In genomic region chr4:30617836-30618235, GRCh38 we compare ENCODE assay signal across 34 cellular contexts.
"Had no signal": no experiment of that assay in that cellular context is flagged by ENCODE, and none has a peak within 500 bp of the region (broad histone marks: within the 10 kb centered on the region; RNA-seq: fewer than 3 reads in every experiment).

No MANE protein-coding gene starts in this region.

- H3K9me3 ChIP-seq: ascending aorta, breast epithelium, esophagus squamous epithelium had no signal

- H3K4me1 Mint-ChIP-seq: activated B cell treated with CpG ODN at 0.5 μM for 24 hours; activated CD8-positive, alpha-beta memory T cell treated with anti-CD3 and anti-CD28 coated beads, Interleukin-2, amount 10 ng/mL, durations not matched to agents 7 days and 5 days; activated naive CD8-positive, alpha-beta T cell treated with anti-CD3 and anti-CD28 coated beads, Interleukin-2, amount 10 ng/mL, durations not matched to agents 7 days and 5 days; central memory CD8-positive, alpha-beta T cell; T-helper 17 cell had no signal

- ATAC-seq: activated CD4-positive, CD25-positive, alpha-beta regulatory T cell treated with anti-CD3 and anti-CD28 coated beads, Interleukin-2, amount 50 U/mL, for 24 hours; activated CD8-positive, alpha-beta memory T cell treated with anti-CD3 and anti-CD28 coated beads, Interleukin-2, amount 10 ng/mL, durations not matched to agents 7 days and 5 days; activated CD8-positive, alpha-beta T cell treated with anti-CD3 and anti-CD28 coated beads, Interleukin-2, amount 10 ng/mL, durations not matched to agents 7 days and 5 days; activated naive CD4-positive, alpha-beta T cell treated with anti-CD3 and anti-CD28 coated beads, Interleukin-2, amount 50 U/mL, for 72 hours; T-helper 17 cell had no signal

- H3K27me3 ChIP-seq: ascending aorta, breast epithelium, dorsolateral prefrontal cortex, esophagus squamous epithelium had no signal

- H3K4me3 ChIP-seq: ascending aorta, breast epithelium, coronary artery, dorsolateral prefrontal cortex, esophagus squamous epithelium had no signal

- H3K27me3 Mint-ChIP-seq: activated B cell treated with CpG ODN at 0.5 μM for 24 hours; activated CD8-positive, alpha-beta memory T cell treated with anti-CD3 and anti-CD28 coated beads, Interleukin-2, amount 10 ng/mL, durations not matched to agents 7 days and 5 days; activated naive CD8-positive, alpha-beta T cell treated with anti-CD3 and anti-CD28 coated beads, Interleukin-2, amount 10 ng/mL, durations not matched to agents 7 days and 5 days; brain; central memory CD8-positive, alpha-beta T cell; dendritic cell treated with granulocyte-macrophage colony-stimulating factor and Interleukin-4, amounts not matched to agents 40 ng/mL and 50 ng/mL, for 4 days; T-helper 17 cell had no signal

- H3K4me3 Mint-ChIP-seq: activated B cell treated with CpG ODN at 0.5 μM for 24 hours; activated CD8-positive, alpha-beta memory T cell treated with anti-CD3 and anti-CD28 coated beads, Interleukin-2, amount 10 ng/mL, durations not matched to agents 7 days and 5 days; activated CD8-positive, alpha-beta T cell treated with anti-CD3 and anti-CD28 coated beads, Interleukin-2, amount 10 ng/mL, durations not matched to agents 7 days and 5 days; activated naive CD4-positive, alpha-beta T cell treated with anti-CD3 and anti-CD28 coated beads for 36 hours; activated naive CD8-positive, alpha-beta T cell treated with anti-CD3 and anti-CD28 coated beads, Interleukin-2, amount 10 ng/mL, durations not matched to agents 7 days and 5 days; activated T-helper 1 cell treated with anti-CD3 and anti-CD28 coated beads, Interleukin-12 subunit alpha, Interleukin-12 subunit beta, Interleukin-2, Interleukin-4 antibody, amounts not matched to agents 30 ng/mL and 10 ng/mL and 1 ng/mL, durations not matched to agents 14 hours and 24 hours and 36 hours; central memory CD8-positive, alpha-beta T cell; dendritic cell treated with granulocyte-macrophage colony-stimulating factor and Interleukin-4, amounts not matched to agents 40 ng/mL and 50 ng/mL, for 4 days; endodermal cell; T-helper 17 cell; T-helper 2 cell treated with Interferon-gamma antibody and Interleukin-4, amounts not matched to agents 5 μg/mL and 100 μg/mL, for 36 hours had no signal

- H3K9me3 Mint-ChIP-seq: activated B cell treated with CpG ODN at 0.5 μM for 24 hours; activated naive CD8-positive, alpha-beta T cell treated with anti-CD3 and anti-CD28 coated beads, Interleukin-2, amount 10 ng/mL, durations not matched to agents 7 days and 5 days; activated T-helper 1 cell treated with anti-CD3 and anti-CD28 coated beads, Interleukin-12 subunit alpha, Interleukin-12 subunit beta, Interleukin-2, Interleukin-4 antibody, amounts not matched to agents 30 ng/mL and 10 ng/mL and 1 ng/mL, durations not matched to agents 14 hours and 24 hours and 36 hours; activated T-helper 2 cell treated with anti-CD3 and anti-CD28 coated beads, Interferon-gamma antibody, Interleukin-2, Interleukin-4, amounts not matched to agents 10 μg/mL and 5 μg/mL and 100 μg/mL, durations not matched to agents 14 hours and 24 hours and 36 hours; brain; dendritic cell treated with granulocyte-macrophage colony-stimulating factor and Interleukin-4, amounts not matched to agents 40 ng/mL and 50 ng/mL, for 4 days; endodermal cell had no signal

- FAIRE-seq: frontal cortex had no signal

- H3K27ac ChIP-seq: ascending aorta, breast epithelium, coronary artery, dorsolateral prefrontal cortex, WERI-Rb-1 had no signal

- DNase-seq: activated B cell treated with CpG ODN at 0.5 μM for 24 hours; activated CD4-positive, alpha-beta T cell treated with anti-CD3 and anti-CD28 coated beads for 48 hours; activated CD4-positive, alpha-beta T cell treated with anti-CD3 and anti-CD28 coated beads, Interleukin-2, amount 50 U/mL, for 1 hour; activated CD4-positive, alpha-beta T cell treated with anti-CD3 and anti-CD28 coated beads, Interleukin-2, amount 50 U/mL, for 48 hours; activated CD8-positive, alpha-beta memory T cell treated with anti-CD3 and anti-CD28 coated beads, Interleukin-2, amount 10 ng/mL, durations not matched to agents 7 days and 5 days; activated CD8-positive, alpha-beta memory T cell treated with anti-CD3 and anti-CD28 coated beads, Interleukin-2, amount 50 U/mL, for 4 hours; activated CD8-positive, alpha-beta T cell treated with anti-CD3 and anti-CD28 coated beads, Interleukin-2, amount 10 ng/mL, durations not matched to agents 7 days and 5 days; activated effector memory CD4-positive, alpha-beta T cell treated with anti-CD3 and anti-CD28 coated beads, Interleukin-2, amount 50 U/mL, for 16 hours; activated naive CD4-positive, alpha-beta T cell treated with anti-CD3 and anti-CD28 coated beads for 36 hours; activated naive CD8-positive, alpha-beta T cell treated with anti-CD3 and anti-CD28 coated beads, Interleukin-2, amount 10 ng/mL, durations not matched to agents 7 days and 5 days; activated T-cell treated with anti-CD3 and anti-CD28 coated beads, Interleukin-2, amount 50 U/mL, for 1 hour; activated T-cell treated with anti-CD3 and anti-CD28 coated beads, Interleukin-2, amount 50 U/mL, for 48 hours; dorsolateral prefrontal cortex; effector memory CD4-positive, alpha-beta T cell; endodermal cell; erythroblast; esophagus squamous epithelium; head of caudate nucleus; T-helper 1 cell; T-helper 17 cell; T1000; WERI-Rb-1 had no signal

- H3K36me3 ChIP-seq: ascending aorta, breast epithelium, esophagus squamous epithelium, WERI-Rb-1 had no signal

- H3K4me1 ChIP-seq: ascending aorta, breast epithelium had no signal

- H3K36me3 Mint-ChIP-seq: activated CD8-positive, alpha-beta memory T cell treated with anti-CD3 and anti-CD28 coated beads, Interleukin-2, amount 10 ng/mL, durations not matched to agents 7 days and 5 days; activated naive CD4-positive, alpha-beta T cell treated with anti-CD3 and anti-CD28 coated beads, Interleukin-2, amount 50 U/mL, for 72 hours; activated naive CD8-positive, alpha-beta T cell treated with anti-CD3 and anti-CD28 coated beads, Interleukin-2, amount 10 ng/mL, durations not matched to agents 7 days and 5 days; brain had no signal

- H3K27ac Mint-ChIP-seq: activated B cell treated with CpG ODN at 0.5 μM for 24 hours; activated CD8-positive, alpha-beta memory T cell treated with anti-CD3 and anti-CD28 coated beads, Interleukin-2, amount 10 ng/mL, durations not matched to agents 7 days and 5 days; activated CD8-positive, alpha-beta T cell treated with anti-CD3 and anti-CD28 coated beads, Interleukin-2, amount 10 ng/mL, durations not matched to agents 7 days and 5 days; activated naive CD4-positive, alpha-beta T cell treated with anti-CD3 and anti-CD28 coated beads for 36 hours; activated naive CD4-positive, alpha-beta T cell treated with anti-CD3 and anti-CD28 coated beads, Interleukin-2, amount 50 U/mL, for 72 hours; activated naive CD8-positive, alpha-beta T cell treated with anti-CD3 and anti-CD28 coated beads, Interleukin-2, amount 10 ng/mL, durations not matched to agents 7 days and 5 days; activated T-helper 1 cell treated with anti-CD3 and anti-CD28 coated beads, Interleukin-12 subunit alpha, Interleukin-12 subunit beta, Interleukin-2, Interleukin-4 antibody, amounts not matched to agents 30 ng/mL and 10 ng/mL and 1 ng/mL, durations not matched to agents 14 hours and 24 hours and 36 hours; activated T-helper 2 cell treated with anti-CD3 and anti-CD28 coated beads, Interferon-gamma antibody, Interleukin-2, Interleukin-4, amounts not matched to agents 10 μg/mL and 5 μg/mL and 100 μg/mL, durations not matched to agents 14 hours and 24 hours and 36 hours; dendritic cell treated with granulocyte-macrophage colony-stimulating factor and Interleukin-4, amounts not matched to agents 40 ng/mL and 50 ng/mL, for 4 days; endodermal cell; T-helper 17 cell; T-helper 2 cell treated with Interferon-gamma antibody and Interleukin-4, amounts not matched to agents 5 μg/mL and 100 μg/mL, for 36 hours had no signal
